In genomic region chr3:197354195-197355059, GRCh38 we compare ENCODE assay signal across 8 cellular contexts.
DNase-seq lines count a peak whose midpoint lies in the region; ATAC-seq lines count a peak whose summit lies in the region.

No MANE protein-coding gene starts in this region.

- no peaks in the 10 kb centered on the region for H3K36me3 ChIP-seq in stomach smooth muscle (ENCODE audit: control insufficient read depth in 2 of 2, insufficient read depth in 2 of 2, low read length in 2 of 2)

- no peaks in the 10 kb centered on the region for H3K27me3 ChIP-seq in stomach smooth muscle (ENCODE audit: control insufficient read depth in 1 of 2, insufficient read depth in 2 of 2, low read length in 2 of 2)

- no peak overlapping the region for H3K27ac ChIP-seq in stomach smooth muscle (ENCODE audit: low read length)

- no peaks in the 10 kb centered on the region for H3K9me3 ChIP-seq in stomach smooth muscle (ENCODE audit: control insufficient read depth in 2 of 2, low read length in 2 of 2)

- H3K4me3 ChIP-seq in stomach smooth muscle (ENCODE audit: low read length in 2 of 2): peak overlapping the region; percentile 41 to 55

- peak; percentile 69 for DNase-seq in astrocyte of the hippocampus (ENCODE audit: low read depth, low spot score)
- DNase-seq in islet precursor cell: peak; percentile 75
- no peak for DNase-seq in activated T-cell treated with anti-CD3 and anti-CD28 coated beads, Interleukin-2, amount 50 U/mL, for 1 hour
- DNase-seq in DMS114 treated with DMSO at 0.1 percent for 48 hours (lab: John Stamatoyannopoulos, UW; ENCODE audit: unreplicated experiment): no peak
- DNase-seq in SIG-M5 (lab: John Stamatoyannopoulos, UW): no peak

- peaks cover 32% of the 10 kb centered on the region for H3K4me1 ChIP-seq in stomach smooth muscle (ENCODE audit: control insufficient read depth, insufficient read depth, low read length)

- peak overlapping the region; percentile 55 to 60 for H3K9ac ChIP-seq in stomach smooth muscle (ENCODE audit: low read length in 2 of 2)

- peak; percentile 47 for ATAC-seq in HG02798 (IDR thresholded peaks at IDR 0.05; ENCODE audit: poor library complexity, unreplicated experiment)
- ATAC-seq in GM21528 (IDR thresholded peaks at IDR 0.05; ENCODE audit: low FRiP score, unreplicated experiment): no peak

Comparison
In these comparisons a context has a peak if more than half of its experiments do, and no peak if none do; other contexts are left out.
1. DNase-seq: peak in astrocyte of the hippocampus (single experiment) and islet precursor cell (single experiment); none in activated T-cell treated with anti-CD3 and anti-CD28 coated beads, Interleukin-2, amount 50 U/mL, for 1 hour (single experiment), DMS114 treated with DMSO at 0.1 percent for 48 hours (single experiment) and SIG-M5 (single experiment).